In the genomic region with DNA sequence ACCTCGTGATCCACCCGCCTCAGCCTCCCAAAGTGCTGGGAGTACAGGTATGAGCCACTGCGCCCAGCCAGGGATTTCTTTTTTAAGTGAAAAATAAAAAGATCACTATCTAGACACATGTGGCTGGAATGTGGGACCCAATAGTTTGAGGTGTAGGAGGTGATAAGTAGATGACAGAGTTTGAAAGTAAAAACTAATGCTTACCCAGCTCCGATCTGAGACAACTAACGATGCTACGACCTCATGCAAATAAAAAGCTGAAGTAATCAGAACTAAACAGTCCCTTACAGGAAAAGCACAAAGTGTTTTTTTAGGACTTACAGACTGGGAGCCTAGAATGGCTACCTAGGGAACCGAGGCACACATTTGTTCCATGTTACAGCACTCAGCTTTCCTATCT, we compare ENCODE assay signal across 22 cellular contexts. TPM values are rescaled to one million over a fixed set of nuclear protein-coding genes. Genes with fewer than 3 reads are reported as not detected.
DNase-seq lines count a peak whose midpoint lies in the region; ATAC-seq and TF ChIP-seq lines count a peak whose summit lies in the region.
"Had no signal": no experiment of that assay in that cellular context is flagged by ENCODE, and none has a peak within 500 bp of the region (broad histone marks: within the 10 kb centered on the region; RNA-seq: fewer than 3 reads in every experiment).

No MANE protein-coding gene starts in this region.

- CTCF ChIA-PET in activated CD4-positive, alpha-beta memory T cell treated with anti-CD3 and anti-CD28 coated beads for 36 hours (lab: Charles Lee), result interaction anchor here (0.7 kb wide), 1 partner anchor 349 kb away, joined by 3 read pairs; no protein-coding TSS in a partner anchor
- CTCF ChIA-PET in activated CD4-positive, alpha-beta memory T cell treated with anti-CD3 and anti-CD28 coated beads, Interleukin-2, amount 10 ng/mL, durations not matched to agents 7 days and 5 days (lab: Charles Lee), result no interaction called here
- CTCF ChIA-PET in WTC11 (lab: Charles Lee), result no interaction called here

- H3K9me3 Mint-ChIP-seq in activated CD4-positive, alpha-beta memory T cell treated with anti-CD3 and anti-CD28 coated beads for 36 hours, result no peaks in the 10 kb centered on the region
- H3K9me3 Mint-ChIP-seq in activated CD4-positive, alpha-beta memory T cell treated with anti-CD3 and anti-CD28 coated beads, Interleukin-2, amount 10 ng/mL, durations not matched to agents 7 days and 5 days, result no peaks in the 10 kb centered on the region
- no peaks in the 10 kb centered on the region for H3K9me3 Mint-ChIP-seq in WTC11
- H3K9me3 Mint-ChIP-seq: CD4-positive, CD25-positive, alpha-beta regulatory T cell had no signal

- POLR2A ChIA-PET in activated CD4-positive, alpha-beta memory T cell treated with anti-CD3 and anti-CD28 coated beads for 36 hours (lab: Charles Lee), result no interaction called here
- POLR2A ChIA-PET in activated CD4-positive, alpha-beta memory T cell treated with anti-CD3 and anti-CD28 coated beads, Interleukin-2, amount 10 ng/mL, durations not matched to agents 7 days and 5 days (lab: Charles Lee), result no interaction called here
- POLR2A ChIA-PET in WTC11 (lab: Charles Lee), result no interaction called here

- H3K27me3 Mint-ChIP-seq in activated CD4-positive, alpha-beta memory T cell treated with anti-CD3 and anti-CD28 coated beads for 36 hours, result no peaks in the 10 kb centered on the region
- no peaks in the 10 kb centered on the region for H3K27me3 Mint-ChIP-seq in activated CD4-positive, alpha-beta memory T cell treated with anti-CD3 and anti-CD28 coated beads, Interleukin-2, amount 10 ng/mL, durations not matched to agents 7 days and 5 days
- H3K27me3 Mint-ChIP-seq in WTC11 (ENCODE audit: low read depth), result no peaks in the 10 kb centered on the region
- H3K27me3 Mint-ChIP-seq: CD4-positive, CD25-positive, alpha-beta regulatory T cell had no signal

- intact Hi-C loops in activated CD4-positive, alpha-beta memory T cell treated with anti-CD3 and anti-CD28 coated beads for 36 hours (cut with micrococcal nuclease), result no loop called here
- intact Hi-C loops in posterior vena cava (cut with DNase I), result loop anchor here in 1 of 2 donors (10.0 kb wide), 1 partner anchor 73 kb away; no protein-coding TSS in a partner anchor

- no peak for DNase-seq in activated CD4-positive, alpha-beta memory T cell treated with anti-CD3 and anti-CD28 coated beads for 36 hours
- no peak for DNase-seq in activated CD4-positive, alpha-beta memory T cell treated with anti-CD3 and anti-CD28 coated beads, Interleukin-2, amount 10 ng/mL, durations not matched to agents 7 days and 5 days
- no peak for DNase-seq in WTC11 (ENCODE audit: low spot score)
- peak; percentile 28 for DNase-seq in posterior vena cava (ENCODE audit: low spot score)
- DNase-seq in cerebellar cortex (ENCODE audit: low spot score), result no peak
- no peak for DNase-seq in activated T-cell treated with anti-CD3 and anti-CD28 coated beads, Interleukin-2, amount 50 U/mL, for 1 hour
- DNase-seq: CD4-positive, CD25-positive, alpha-beta regulatory T cell; DMS153; H7; KBM-7; NCI-H1105 treated with DMSO at 0.1 percent for 48 hours; NCI-H146; NCI-H1930; NCI-H2227 treated with DMSO at 0.1 percent for 48 hours; NCI-H526 treated with DMSO at 0.1 percent for 48 hours; Right ventricle myocardium superior; RPMI8226 had no signal

- H3K27ac Mint-ChIP-seq in activated CD4-positive, alpha-beta memory T cell treated with anti-CD3 and anti-CD28 coated beads for 36 hours, result peak overlapping the region; percentile 57
- no peak overlapping the region for H3K27ac Mint-ChIP-seq in activated CD4-positive, alpha-beta memory T cell treated with anti-CD3 and anti-CD28 coated beads, Interleukin-2, amount 10 ng/mL, durations not matched to agents 7 days and 5 days
- H3K27ac Mint-ChIP-seq in WTC11, result 0 out of 2 replicates have a peak overlapping the region, but pooled peaks have one; percentile 41
- H3K27ac Mint-ChIP-seq: CD4-positive, CD25-positive, alpha-beta regulatory T cell had no signal

- no peak for TF ChIP-seq CTCF in WTC11 (IDR thresholded peaks at IDR 0.05)

- H3K36me3 Mint-ChIP-seq in activated CD4-positive, alpha-beta memory T cell treated with anti-CD3 and anti-CD28 coated beads for 36 hours, result peaks cover 33% of the 10 kb centered on the region
- H3K36me3 Mint-ChIP-seq in activated CD4-positive, alpha-beta memory T cell treated with anti-CD3 and anti-CD28 coated beads, Interleukin-2, amount 10 ng/mL, durations not matched to agents 7 days and 5 days (ENCODE audit: low read depth), result peaks cover 43% of the 10 kb centered on the region
- peaks cover 50% of the 10 kb centered on the region for H3K36me3 Mint-ChIP-seq in WTC11

- H3K4me1 Mint-ChIP-seq in activated CD4-positive, alpha-beta memory T cell treated with anti-CD3 and anti-CD28 coated beads for 36 hours (ENCODE audit: low read depth), result peaks cover 5% of the 10 kb centered on the region
- H3K4me1 Mint-ChIP-seq in activated CD4-positive, alpha-beta memory T cell treated with anti-CD3 and anti-CD28 coated beads, Interleukin-2, amount 10 ng/mL, durations not matched to agents 7 days and 5 days, result no peaks in the 10 kb centered on the region
- no peaks in the 10 kb centered on the region for H3K4me1 Mint-ChIP-seq in WTC11
- H3K4me1 Mint-ChIP-seq: CD4-positive, CD25-positive, alpha-beta regulatory T cell had no signal

- no peak overlapping the region for H3K4me3 Mint-ChIP-seq in activated CD4-positive, alpha-beta memory T cell treated with anti-CD3 and anti-CD28 coated beads for 36 hours
- H3K4me3 Mint-ChIP-seq in activated CD4-positive, alpha-beta memory T cell treated with anti-CD3 and anti-CD28 coated beads, Interleukin-2, amount 10 ng/mL, durations not matched to agents 7 days and 5 days, result no peak overlapping the region
- no peak overlapping the region for H3K4me3 Mint-ChIP-seq in WTC11
- H3K4me3 Mint-ChIP-seq: CD4-positive, CD25-positive, alpha-beta regulatory T cell had no signal

- no peak for ATAC-seq in WTC11
- ATAC-seq in HG03095 (IDR thresholded peaks at IDR 0.05; ENCODE audit: unreplicated experiment), result no peak

TF ChIP-seq in WTC11, 78 proteins besides CTCF, POLR2A, EP300 and RAD21 (continues in another document):
- TF ChIP-seq ELF4 (CRISPR knock-in tag; IDR thresholded peaks at IDR 0.05; ENCODE audit: low read depth), result no peak
- TF ChIP-seq SP1 (CRISPR knock-in tag; conservative IDR thresholded peaks at IDR 0.05), result no peak
- TF ChIP-seq TP53 (CRISPR knock-in tag; IDR thresholded peaks at IDR 0.05), result no peak
- no peak for TF ChIP-seq ZNF671 (CRISPR knock-in tag; IDR thresholded peaks at IDR 0.05)
- TF ChIP-seq SMAD3 (CRISPR knock-in tag; IDR thresholded peaks at IDR 0.05; ENCODE audit: borderline replicate concordance), result no peak
- TF ChIP-seq, protein P1, sequence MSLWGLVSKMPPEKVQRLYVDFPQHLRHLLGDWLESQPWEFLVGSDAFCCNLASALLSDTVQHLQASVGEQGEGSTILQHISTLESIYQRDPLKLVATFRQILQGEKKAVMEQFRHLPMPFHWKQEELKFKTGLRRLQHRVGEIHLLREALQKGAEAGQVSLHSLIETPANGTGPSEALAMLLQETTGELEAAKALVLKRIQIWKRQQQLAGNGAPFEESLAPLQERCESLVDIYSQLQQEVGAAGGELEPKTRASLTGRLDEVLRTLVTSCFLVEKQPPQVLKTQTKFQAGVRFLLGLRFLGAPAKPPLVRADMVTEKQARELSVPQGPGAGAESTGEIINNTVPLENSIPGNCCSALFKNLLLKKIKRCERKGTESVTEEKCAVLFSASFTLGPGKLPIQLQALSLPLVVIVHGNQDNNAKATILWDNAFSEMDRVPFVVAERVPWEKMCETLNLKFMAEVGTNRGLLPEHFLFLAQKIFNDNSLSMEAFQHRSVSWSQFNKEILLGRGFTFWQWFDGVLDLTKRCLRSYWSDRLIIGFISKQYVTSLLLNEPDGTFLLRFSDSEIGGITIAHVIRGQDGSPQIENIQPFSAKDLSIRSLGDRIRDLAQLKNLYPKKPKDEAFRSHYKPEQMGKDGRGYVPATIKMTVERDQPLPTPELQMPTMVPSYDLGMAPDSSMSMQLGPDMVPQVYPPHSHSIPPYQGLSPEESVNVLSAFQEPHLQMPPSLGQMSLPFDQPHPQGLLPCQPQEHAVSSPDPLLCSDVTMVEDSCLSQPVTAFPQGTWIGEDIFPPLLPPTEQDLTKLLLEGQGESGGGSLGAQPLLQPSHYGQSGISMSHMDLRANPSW (CRISPR knock-in tag; conservative IDR thresholded peaks at IDR 0.05; ENCODE audit: low read depth), result no peak
- no peak for TF ChIP-seq ZNF138 (CRISPR knock-in tag; conservative IDR thresholded peaks at IDR 0.05)
- no peak for TF ChIP-seq ETV6 (CRISPR knock-in tag; IDR thresholded peaks at IDR 0.05)
- TF ChIP-seq ATF1 (CRISPR knock-in tag; IDR thresholded peaks at IDR 0.05), result no peak
- no peak for TF ChIP-seq ZNF232 (CRISPR knock-in tag; IDR thresholded peaks at IDR 0.05)
- no peak for TF ChIP-seq RORB (CRISPR knock-in tag; IDR thresholded peaks at IDR 0.05)

RNA-seq across cellular contexts. Expression of a gene that starts 23.0 kb away (rescaled TPM):
- 10 to 100 TPM; 12.4 to 13.4 TPM for total RNA-seq in activated CD4-positive, alpha-beta memory T cell treated with anti-CD3 and anti-CD28 coated beads for 36 hours
- total RNA-seq in activated CD4-positive, alpha-beta memory T cell treated with anti-CD3 and anti-CD28 coated beads, Interleukin-2, amount 10 ng/mL, durations not matched to agents 7 days and 5 days, result 10 to 100 TPM; 13.9 to 15.1 TPM
- 17.3 to 19.2 TPM (median 17.9 TPM) in 3 replicates for total RNA-seq in WTC11 (2021)
- total RNA-seq in posterior vena cava, result 10 to 100 TPM; 10.6 to 11.6 TPM

RNA-seq across cellular contexts. Expression of a gene that starts 39.9 kb away (rescaled TPM):
- total RNA-seq in activated CD4-positive, alpha-beta memory T cell treated with anti-CD3 and anti-CD28 coated beads for 36 hours, result 10 to 100 TPM; 12.9 to 13.2 TPM
- 10 to 100 TPM; 13.1 to 13.2 TPM for total RNA-seq in activated CD4-positive, alpha-beta memory T cell treated with anti-CD3 and anti-CD28 coated beads, Interleukin-2, amount 10 ng/mL, durations not matched to agents 7 days and 5 days
- total RNA-seq in WTC11 (2021) (11.1 to 14.9 TPM (median 12.0 TPM) in 3 replicates), posterior vena cava (1 to 10 TPM; 2.1 to 2.4 TPM)

RNA-seq across cellular contexts. Expression of a gene that starts 51.0 kb away (rescaled TPM):
- total RNA-seq in activated CD4-positive, alpha-beta memory T cell treated with anti-CD3 and anti-CD28 coated beads for 36 hours, result under 1 TPM; 0.14 to 0.15 TPM
- under 1 TPM; 0.08 to 0.13 TPM for total RNA-seq in activated CD4-positive, alpha-beta memory T cell treated with anti-CD3 and anti-CD28 coated beads, Interleukin-2, amount 10 ng/mL, durations not matched to agents 7 days and 5 days
- total RNA-seq in WTC11 (2021) (16.6 to 20.3 TPM (median 17.3 TPM) in 3 replicates), posterior vena cava (under 1 TPM in 1 of 2 donors, not detected in 1; 0.10 TPM)
- total RNA-seq: A172; CD4-positive, CD25-positive, alpha-beta regulatory T cell; LHCN-M2; MCF 10A; NCI-H460; Right ventricle myocardium superior had no signal

Comparison
In these comparisons a context has a peak if more than half of its experiments do, and no peak if none do; other contexts are left out.
1. RNA of a gene that starts 51.0 kb away (total RNA-seq): 16.6 to 20.3 TPM in WTC11; 0.14 to 0.15 TPM in activated CD4-positive, alpha-beta memory T cell treated with anti-CD3 and anti-CD28 coated beads for 36 hours, 0.08 to 0.13 TPM in activated CD4-positive, alpha-beta memory T cell treated with anti-CD3 and anti-CD28 coated beads, Interleukin-2, amount 10 ng/mL, durations not matched to agents 7 days and 5 days and 0.10 TPM in posterior vena cava; every median in the first group is over 10 times any median in the second.